Comparison of ENCODE assay signal across 1 cellular context in the genomic region with DNA sequence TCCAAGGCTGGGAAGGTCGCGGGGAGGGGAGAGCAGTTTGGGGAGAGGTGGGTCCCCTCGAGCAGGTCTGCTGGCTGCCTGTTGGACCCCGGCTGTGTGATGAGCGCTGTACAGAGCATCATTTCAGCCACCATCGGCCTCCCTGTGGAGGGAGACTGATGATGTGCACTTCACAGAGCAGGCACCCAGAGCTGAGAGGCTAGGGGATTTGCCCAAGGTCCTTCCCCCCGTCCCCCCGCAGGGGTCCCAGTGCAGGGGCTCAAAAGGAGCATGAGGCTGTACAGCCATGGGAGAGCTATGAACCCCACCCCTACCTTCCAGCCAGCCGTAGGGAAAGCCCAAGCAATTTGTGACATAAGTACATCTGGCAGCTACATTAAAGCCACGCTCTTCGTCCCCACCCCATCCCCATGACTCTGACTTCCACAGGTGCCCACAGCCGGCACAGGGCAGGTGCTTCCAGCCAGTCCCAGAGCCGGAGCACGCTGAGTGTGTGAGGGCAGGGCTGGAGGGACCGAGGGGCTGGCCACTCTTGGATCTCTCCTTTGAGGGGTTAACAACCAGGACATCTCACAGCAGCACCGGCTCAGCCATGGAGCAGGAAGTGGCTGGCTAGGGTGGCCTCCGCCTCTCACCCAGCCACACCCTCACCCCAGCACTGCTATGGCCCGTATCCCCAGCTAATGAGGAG.
TF ChIP-seq lines count a peak whose summit lies in the region.

No MANE protein-coding gene starts in this region.

TF ChIP-seq in IMR-90, 13 proteins besides CTCF, POLR2A, EP300 and RAD21 (continued from another document):
- no peak for TF ChIP-seq ELK1 (IDR thresholded peaks at IDR 0.05; ENCODE audit: borderline replicate concordance, low read depth, low read length)
- TF ChIP-seq USF2 (IDR thresholded peaks at IDR 0.05; ENCODE audit: low read depth, low read length): no peak
- TF ChIP-seq MAZ (IDR thresholded peaks at IDR 0.05; ENCODE audit: borderline replicate concordance, low read depth, low read length): no peak
- TF ChIP-seq CHD1 (IDR thresholded peaks at IDR 0.05; ENCODE audit: low read depth, low read length): no peak
- TF ChIP-seq BHLHE40 (IDR thresholded peaks at IDR 0.05; ENCODE audit: low read depth, low read length): no peak
- TF ChIP-seq NFE2L2 (IDR thresholded peaks at IDR 0.05; ENCODE audit: low read depth, low read length): no peak
- TF ChIP-seq RFX5 (IDR thresholded peaks at IDR 0.05; ENCODE audit: low read depth, low read length): no peak
- TF ChIP-seq FOS (IDR thresholded peaks at IDR 0.05; ENCODE audit: low read depth, low read length): no peak
- TF ChIP-seq SMC3 (IDR thresholded peaks at IDR 0.05; ENCODE audit: low read depth, low read length): no peak
- no peak for TF ChIP-seq MAFK (IDR thresholded peaks at IDR 0.05; ENCODE audit: low read depth, low read length)
